Comparison of ENCODE assay signal across 20 cellular contexts in genomic region chr18:10793730-10794370, GRCh38.
DNase-seq lines count a peak whose midpoint lies in the region; ATAC-seq and TF ChIP-seq lines count a peak whose summit lies in the region.
"Had no signal": no experiment of that assay in that cellular context is flagged by ENCODE, and none has a peak within 500 bp of the region (broad histone marks: within the 10 kb centered on the region; RNA-seq: fewer than 3 reads in every experiment).

No MANE protein-coding gene starts in this region.

- peaks cover 0 to 10% (median 2%) of the 10 kb centered on the region in 4 donors for H3K4me1 ChIP-seq in right lobe of liver

- no peaks in the 10 kb centered on the region for H3K4me1 Mint-ChIP-seq in activated CD4-positive, alpha-beta T cell treated with anti-CD3 and anti-CD28 coated beads, Interleukin-2, amount 10 ng/mL, durations not matched to agents 24 days and 14 days

- no peaks in the 10 kb centered on the region for H3K9me3 Mint-ChIP-seq in activated CD4-positive, alpha-beta T cell treated with anti-CD3 and anti-CD28 coated beads, Interleukin-2, amount 10 ng/mL, durations not matched to agents 24 days and 14 days
- H3K9me3 Mint-ChIP-seq: CD4-positive, alpha-beta T cell had no signal

- peak; percentile 39 for DNase-seq in activated CD4-positive, alpha-beta T cell treated with anti-CD3 and anti-CD28 coated beads, Interleukin-2, amount 10 ng/mL, durations not matched to agents 24 days and 14 days
- no peak for DNase-seq in activated CD4-positive, alpha-beta T cell treated with anti-CD3 and anti-CD28 coated beads, Interleukin-2, amount 50 U/mL, for 48 hours
- DNase-seq in choroid plexus epithelial cell (ENCODE audit: low read depth) (peak; percentile 12), right lobe of liver (no peak), SIG-M5 treated with dmso at 0.1 percent for 504 hours (lab: John Stamatoyannopoulos, UW; ENCODE audit: unreplicated experiment) (no peak), erythroblast (lab: John Stamatoyannopoulos, UW) (no peak)
- DNase-seq in stimulated activated naive CD4-positive, alpha-beta T cell (lab: John Stamatoyannopoulos, UW), result no peak
- DNase-seq: AML-193; Caco-2; CD4-positive, alpha-beta T cell; DMS153; DMS79; GDM1; GOT3; H7; KG1 had no signal

- intact Hi-C loops in activated CD4-positive, alpha-beta T cell treated with anti-CD3 and anti-CD28 coated beads, Interleukin-2, amount 10 ng/mL, durations not matched to agents 24 days and 14 days (cut with micrococcal nuclease), result no loop called here
- intact Hi-C loops in right lobe of liver (cut with DNase I), result no loop called here

- no peaks in the 10 kb centered on the region for H3K9me3 ChIP-seq in right lobe of liver
- H3K9me3 ChIP-seq: A549, Caco-2 had no signal

- peaks cover 21% of the 10 kb centered on the region for H3K27me3 Mint-ChIP-seq in activated CD4-positive, alpha-beta T cell treated with anti-CD3 and anti-CD28 coated beads, Interleukin-2, amount 10 ng/mL, durations not matched to agents 24 days and 14 days

- TF ChIP-seq POLR2A in right lobe of liver (IDR thresholded peaks at IDR 0.05), result no peak
- no peak for TF ChIP-seq POLR2A in erythroblast (IDR thresholded peaks at IDR 0.05; ENCODE audit: low read length)

- ATAC-seq in right lobe of liver, result peak in 3 of 4 donors; percentile 39 to 56 (median 52)
- ATAC-seq: A549, HCT116 had no signal

- H3K36me3 Mint-ChIP-seq in activated CD4-positive, alpha-beta T cell treated with anti-CD3 and anti-CD28 coated beads, Interleukin-2, amount 10 ng/mL, durations not matched to agents 24 days and 14 days (ENCODE audit: low read depth), result no peaks in the 10 kb centered on the region

- H3K36me3 ChIP-seq in right lobe of liver, result no peaks in the 10 kb centered on the region

- no peaks in the 10 kb centered on the region for H3K27me3 ChIP-seq in right lobe of liver

- H3K4me3 Mint-ChIP-seq in activated CD4-positive, alpha-beta T cell treated with anti-CD3 and anti-CD28 coated beads, Interleukin-2, amount 10 ng/mL, durations not matched to agents 24 days and 14 days, result no peak overlapping the region
- H3K4me3 Mint-ChIP-seq: CD4-positive, alpha-beta T cell had no signal

- WGBS in right lobe of liver (ENCODE audit: insufficient coverage, low coverage, low lambda C conversion rate, missing lambda C conversion rate), result 33% methylated on average over 4 of the region's 4 CpGs

- TF ChIP-seq CTCF in choroid plexus epithelial cell (conservative IDR thresholded peaks at IDR 0.05; ENCODE audit: low read depth, low read length), result no peak
- TF ChIP-seq CTCF in right lobe of liver (IDR thresholded peaks at IDR 0.05), result no peak

- no peak overlapping the region for H3K27ac ChIP-seq in right lobe of liver
- H3K27ac ChIP-seq: 22Rv1, A549, C4-2B had no signal

- H3K4me3 ChIP-seq in choroid plexus epithelial cell (ENCODE audit: low read depth, low read length) (no peak overlapping the region), right lobe of liver (no peak overlapping the region)
- H3K4me3 ChIP-seq: A549 had no signal

- H3K27ac Mint-ChIP-seq in activated CD4-positive, alpha-beta T cell treated with anti-CD3 and anti-CD28 coated beads, Interleukin-2, amount 10 ng/mL, durations not matched to agents 24 days and 14 days, result no peak overlapping the region
- H3K27ac Mint-ChIP-seq: CD4-positive, alpha-beta T cell had no signal

Comparison
In these comparisons a context has a peak if more than half of its experiments do, and no peak if none do; other contexts are left out.
1. DNase-seq: peak in activated CD4-positive, alpha-beta T cell treated with anti-CD3 and anti-CD28 coated beads, Interleukin-2, amount 10 ng/mL, durations not matched to agents 24 days and 14 days (single experiment) and choroid plexus epithelial cell (single experiment); none in activated CD4-positive, alpha-beta T cell treated with anti-CD3 and anti-CD28 coated beads, Interleukin-2, amount 50 U/mL, for 48 hours (0 of 2), right lobe of liver (0 of 3), SIG-M5 treated with dmso at 0.1 percent for 504 hours (single experiment), stimulated activated naive CD4-positive, alpha-beta T cell (0 of 6) and erythroblast (0 of 2).